In the genomic region with DNA sequence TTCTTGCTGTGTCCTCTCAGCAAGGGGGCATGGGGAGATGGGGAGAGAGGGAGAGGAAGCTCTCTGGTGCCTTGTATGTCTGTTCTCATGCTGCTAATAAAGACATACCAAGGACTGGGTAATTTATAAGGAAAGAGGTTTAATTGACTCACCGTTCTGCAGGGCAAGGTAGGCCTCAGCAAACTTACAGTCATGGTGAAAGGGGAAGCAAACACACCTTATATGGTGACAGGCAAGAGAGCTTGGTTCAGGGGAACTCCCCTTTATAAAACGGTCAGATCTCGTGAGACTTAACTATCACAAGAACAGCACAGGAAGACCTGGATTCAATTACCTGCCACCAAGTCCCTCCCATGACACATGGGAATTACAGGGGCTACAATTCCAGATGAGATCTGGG, we compare ENCODE assay signal across 26 cellular contexts.
A peak's percentile ranks its signal among the peaks of the same experiment; 100 is the strongest.
DNase-seq lines count a peak whose midpoint lies in the region; ATAC-seq, FAIRE-seq and TF ChIP-seq lines count a peak whose summit lies in the region.
"Had no signal": no experiment of that assay in that cellular context is flagged by ENCODE, and none has a peak within 500 bp of the region (broad histone marks: within the 10 kb centered on the region; RNA-seq: fewer than 3 reads in every experiment).

No MANE protein-coding gene starts in this region.

- DNase-seq in activated CD4-positive, alpha-beta T cell treated with anti-CD3 and anti-CD28 coated beads for 36 hours: no peak
- DNase-seq in activated CD4-positive, alpha-beta T cell treated with anti-CD3 and anti-CD28 coated beads, Interleukin-2, amount 10 ng/mL, durations not matched to agents 7 days and 5 days: no peak
- DNase-seq in GM12892 (ENCODE audit: insufficient read length) (no peak), neural progenitor cell (ENCODE audit: low spot score) (no peak), SIG-M5 (lab: John Stamatoyannopoulos, UW) (no peak), NCI-H526 (lab: John Stamatoyannopoulos, UW) (no peak), kidney tubule cell (ENCODE audit: low spot score) (no peak)
- DNase-seq: 8988T; Caco-2; CD4-positive, alpha-beta memory T cell; DMS 273 treated with DMSO at 0.1 percent for 48 hours; DMS79 treated with DMSO at 0.1 percent for 48 hours; GM23248; IMR-90; NCI-H187; NCI-H2107; NCI-H748 treated with DMSO at 0.1 percent for 48 hours; PC-9; RPMI8226; SHP77; SK-N-SH had no signal

- peaks cover 7% of the 10 kb centered on the region for H3K27me3 Mint-ChIP-seq in activated CD4-positive, alpha-beta T cell treated with anti-CD3 and anti-CD28 coated beads for 36 hours
- H3K27me3 Mint-ChIP-seq in activated CD4-positive, alpha-beta T cell treated with anti-CD3 and anti-CD28 coated beads, Interleukin-2, amount 10 ng/mL, durations not matched to agents 7 days and 5 days: no peaks in the 10 kb centered on the region
- peaks cover 2% of the 10 kb centered on the region for H3K27me3 Mint-ChIP-seq in neural progenitor cell (ENCODE audit: insufficient read depth, low read depth)

- no peak overlapping the region for H3K27ac Mint-ChIP-seq in activated CD4-positive, alpha-beta T cell treated with anti-CD3 and anti-CD28 coated beads for 36 hours
- no peak overlapping the region for H3K27ac Mint-ChIP-seq in activated CD4-positive, alpha-beta T cell treated with anti-CD3 and anti-CD28 coated beads, Interleukin-2, amount 10 ng/mL, durations not matched to agents 7 days and 5 days
- H3K27ac Mint-ChIP-seq in neural progenitor cell: peak overlapping the region; percentile 43
- H3K27ac Mint-ChIP-seq: CD4-positive, alpha-beta memory T cell had no signal

- peak; percentile 92 for ATAC-seq in activated CD4-positive, alpha-beta T cell treated with anti-CD3 and anti-CD28 coated beads for 36 hours
- ATAC-seq in HG03103 (IDR thresholded peaks at IDR 0.05; ENCODE audit: low read depth, unreplicated experiment): peak; percentile 47

- H3K4me2 ChIP-seq in neural progenitor cell: peak overlapping the region; percentile 45
- H3K4me2 ChIP-seq: BLaER1 treated with 17β-estradiol and CSF1 and Interleukin-3, amounts not matched to agents 10 nM and 100 nM; KMS-11; PC-9; SK-N-SH had no signal

- no peaks in the 10 kb centered on the region for H3K36me3 Mint-ChIP-seq in activated CD4-positive, alpha-beta T cell treated with anti-CD3 and anti-CD28 coated beads for 36 hours (ENCODE audit: low read depth)
- H3K36me3 Mint-ChIP-seq in activated CD4-positive, alpha-beta T cell treated with anti-CD3 and anti-CD28 coated beads, Interleukin-2, amount 10 ng/mL, durations not matched to agents 7 days and 5 days (ENCODE audit: low read depth): no peaks in the 10 kb centered on the region
- no peaks in the 10 kb centered on the region for H3K36me3 Mint-ChIP-seq in neural progenitor cell
- H3K36me3 Mint-ChIP-seq: CD4-positive, alpha-beta memory T cell had no signal

- no peaks in the 10 kb centered on the region for H3K9me3 ChIP-seq in neural progenitor cell (ENCODE audit: low read depth)
- H3K9me3 ChIP-seq: BLaER1 treated with 17β-estradiol and CSF1 and Interleukin-3, amounts not matched to agents 10 nM and 100 nM; Caco-2; HAP-1; SK-N-SH had no signal

- H3K4me3 Mint-ChIP-seq in activated CD4-positive, alpha-beta T cell treated with anti-CD3 and anti-CD28 coated beads for 36 hours: no peak overlapping the region
- H3K4me3 Mint-ChIP-seq in activated CD4-positive, alpha-beta T cell treated with anti-CD3 and anti-CD28 coated beads, Interleukin-2, amount 10 ng/mL, durations not matched to agents 7 days and 5 days: no peak overlapping the region
- no peak overlapping the region for H3K4me3 Mint-ChIP-seq in neural progenitor cell
- H3K4me3 Mint-ChIP-seq: CD4-positive, alpha-beta memory T cell had no signal

- intact Hi-C loops in activated CD4-positive, alpha-beta T cell treated with anti-CD3 and anti-CD28 coated beads for 36 hours (cut with DNase I, micrococcal nuclease): no loop called here

- peaks cover 7% of the 10 kb centered on the region for H3K4me1 Mint-ChIP-seq in activated CD4-positive, alpha-beta T cell treated with anti-CD3 and anti-CD28 coated beads for 36 hours
- H3K4me1 Mint-ChIP-seq in activated CD4-positive, alpha-beta T cell treated with anti-CD3 and anti-CD28 coated beads, Interleukin-2, amount 10 ng/mL, durations not matched to agents 7 days and 5 days: no peaks in the 10 kb centered on the region
- peaks cover 26% of the 10 kb centered on the region for H3K4me1 Mint-ChIP-seq in neural progenitor cell
- H3K4me1 Mint-ChIP-seq: CD4-positive, alpha-beta memory T cell had no signal

- TF ChIP-seq POLR2A in GM12892 (IDR thresholded peaks at IDR 0.05; ENCODE audit: low read depth, low read length): no peak

- TF ChIP-seq CTCF in neural progenitor cell (IDR thresholded peaks at IDR 0.05): no peak

- H3K79me2 ChIP-seq in neural progenitor cell (ENCODE audit: low read depth): no peaks in the 10 kb centered on the region

- CTCF ChIA-PET in activated CD4-positive, alpha-beta T cell treated with anti-CD3 and anti-CD28 coated beads for 36 hours (lab: Charles Lee): no interaction called here
- CTCF ChIA-PET in activated CD4-positive, alpha-beta T cell treated with anti-CD3 and anti-CD28 coated beads, Interleukin-2, amount 10 ng/mL, durations not matched to agents 7 days and 5 days (lab: Charles Lee): interaction anchor here (1.0 kb wide), 1 partner anchor 27 kb away, joined by 3 read pairs; no protein-coding TSS in a partner anchor

- H3K36me3 ChIP-seq in neural progenitor cell: no peaks in the 10 kb centered on the region
- H3K36me3 ChIP-seq: BLaER1 treated with 17β-estradiol and CSF1 and Interleukin-3, amounts not matched to agents 10 nM and 100 nM; HAP-1 had no signal

- H3F3A ChIP-seq in neural progenitor cell (ENCODE audit: low read depth): peaks cover 5% of the 10 kb centered on the region

- POLR2A ChIA-PET in activated CD4-positive, alpha-beta T cell treated with anti-CD3 and anti-CD28 coated beads for 36 hours (lab: Charles Lee): no interaction called here
- POLR2A ChIA-PET in activated CD4-positive, alpha-beta T cell treated with anti-CD3 and anti-CD28 coated beads, Interleukin-2, amount 10 ng/mL, durations not matched to agents 7 days and 5 days (lab: Charles Lee): no interaction called here

- H3K4me1 ChIP-seq in neural progenitor cell: peaks cover 25% of the 10 kb centered on the region
- H3K4me1 ChIP-seq: BLaER1 treated with 17β-estradiol and CSF1 and Interleukin-3, amounts not matched to agents 10 nM and 100 nM; HAP-1 had no signal

- FAIRE-seq in GM12892 (lab: Jason Lieb, UNC): peak; percentile 27
- FAIRE-seq: HTR-8/SVneo had no signal

- H3K27me3 ChIP-seq in neural progenitor cell: no peaks in the 10 kb centered on the region
- H3K27me3 ChIP-seq: BLaER1 treated with 17β-estradiol and CSF1 and Interleukin-3, amounts not matched to agents 10 nM and 100 nM had no signal

- H3K4me3 ChIP-seq in neural progenitor cell: no peak overlapping the region
- H3K4me3 ChIP-seq: BLaER1 treated with 17β-estradiol and CSF1 and Interleukin-3, amounts not matched to agents 10 nM and 100 nM; GM23248; HAP-1; PC-9 had no signal

- H3K9ac ChIP-seq in neural progenitor cell: no peak overlapping the region
- H3K9ac ChIP-seq: BLaER1 treated with 17β-estradiol and CSF1 and Interleukin-3, amounts not matched to agents 10 nM and 100 nM; GM23248; KMS-11; SK-N-SH had no signal

- no peaks in the 10 kb centered on the region for H4K20me1 ChIP-seq in neural progenitor cell (ENCODE audit: low read depth)
- H4K20me1 ChIP-seq: BLaER1 treated with 17β-estradiol and CSF1 and Interleukin-3, amounts not matched to agents 10 nM and 100 nM had no signal

- no peak overlapping the region for H3K27ac ChIP-seq in neural progenitor cell
- H3K27ac ChIP-seq: BLaER1 treated with 17β-estradiol and CSF1 and Interleukin-3, amounts not matched to agents 10 nM and 100 nM; GM23248; KMS-11; PC-9 had no signal

- H2AFZ ChIP-seq in neural progenitor cell (replicated peaks): no peak overlapping the region
- H2AFZ ChIP-seq: GM23248, PC-9 had no signal

- peaks cover 1% of the 10 kb centered on the region for H3K9me3 Mint-ChIP-seq in activated CD4-positive, alpha-beta T cell treated with anti-CD3 and anti-CD28 coated beads for 36 hours (ENCODE audit: low read depth)
- no peaks in the 10 kb centered on the region for H3K9me3 Mint-ChIP-seq in activated CD4-positive, alpha-beta T cell treated with anti-CD3 and anti-CD28 coated beads, Interleukin-2, amount 10 ng/mL, durations not matched to agents 7 days and 5 days
- no peaks in the 10 kb centered on the region for H3K9me3 Mint-ChIP-seq in neural progenitor cell
